In genomic region chr10:54057357-54057756, GRCh38 we compare ENCODE assay signal across 3 cellular contexts.
A peak's percentile ranks its signal among the peaks of the same experiment; 100 is the strongest.
TF ChIP-seq lines count a peak whose summit lies in the region.

No MANE protein-coding gene starts in this region.

TF ChIP-seq in A549, 52 proteins besides CTCF, POLR2A, EP300 and RAD21:
- TF ChIP-seq ELK1 (IDR thresholded peaks at IDR 0.05; ENCODE audit: low read depth, low read length) (no peak), ZFP36 (IDR thresholded peaks at IDR 0.05; ENCODE audit: borderline replicate concordance, partially characterized antibody) (peak; percentile 39)
TF ChIP-seq in A549: peak in this region for 1.

TF ChIP-seq in HEK293, 187 proteins besides CTCF, POLR2A, EP300 and RAD21 (continued from another document):
- TF ChIP-seq ZNF645 (tag by site-specific recombination; IDR thresholded peaks at IDR 0.05) (no peak), ZNF514 (tag by site-specific recombination; IDR thresholded peaks at IDR 0.05) (no peak), ZNF658 (tag by site-specific recombination; IDR thresholded peaks at IDR 0.05) (no peak), ZNF677 (tag by site-specific recombination; IDR thresholded peaks at IDR 0.05) (no peak), ZBTB44 (tag by site-specific recombination; IDR thresholded peaks at IDR 0.05) (no peak), PRDM6 (tag by site-specific recombination; IDR thresholded peaks at IDR 0.05) (no peak), ZNF530 (tag by site-specific recombination; IDR thresholded peaks at IDR 0.05; ENCODE audit: low read depth) (no peak), ZNF768 (tag by site-specific recombination; IDR thresholded peaks at IDR 0.05) (no peak)

TF ChIP-seq in K562, 482 proteins besides CTCF, POLR2A, EP300 and RAD21 (continued from another document):
- TF ChIP-seq CEBPZ (IDR thresholded peaks at IDR 0.05; ENCODE audit: borderline replicate concordance, low read depth, low read length) = 0 out of 2 replicates have a peak, but pooled peaks have one; percentile 30
